Comparison of ENCODE assay signal across 23 cellular contexts in genomic region chr4:19319607-19320006, GRCh38.
"Had no signal": no experiment of that assay in that cellular context is flagged by ENCODE, and none has a peak within 500 bp of the region (broad histone marks: within the 10 kb centered on the region; RNA-seq: fewer than 3 reads in every experiment).

No MANE protein-coding gene starts in this region.

- H3K27ac Mint-ChIP-seq: activated CD4-positive, alpha-beta memory T cell treated with anti-CD3 and anti-CD28 coated beads for 36 hours; activated naive CD4-positive, alpha-beta T cell treated with anti-CD3 and anti-CD28 coated beads for 36 hours; activated T-helper 17 cell treated with anti-CD3 and anti-CD28 coated beads, Interleukin-2, amount 50 U/mL, for 72 hours; endodermal cell; mesothelial cell of epicardium; nephron had no signal

- ATAC-seq: activated T-helper 17 cell treated with anti-CD3 and anti-CD28 coated beads, Interleukin-2, amount 50 U/mL, for 72 hours; foreskin keratinocyte; left lung had no signal

- H3K36me3 Mint-ChIP-seq: activated CD4-positive, alpha-beta memory T cell treated with anti-CD3 and anti-CD28 coated beads for 36 hours; mesothelial cell of epicardium had no signal

- H3K9me3 Mint-ChIP-seq: endodermal cell, nephron had no signal

- H3K27me3 Mint-ChIP-seq: activated CD4-positive, alpha-beta memory T cell treated with anti-CD3 and anti-CD28 coated beads for 36 hours; activated T-helper 17 cell treated with anti-CD3 and anti-CD28 coated beads, Interleukin-2, amount 50 U/mL, for 72 hours had no signal

- H3K4me1 Mint-ChIP-seq: activated T-helper 17 cell treated with anti-CD3 and anti-CD28 coated beads, Interleukin-2, amount 50 U/mL, for 72 hours; nephron had no signal

- H3K4me3 Mint-ChIP-seq: activated CD4-positive, alpha-beta memory T cell treated with anti-CD3 and anti-CD28 coated beads for 36 hours; activated naive CD4-positive, alpha-beta T cell treated with anti-CD3 and anti-CD28 coated beads for 36 hours; activated T-helper 17 cell treated with anti-CD3 and anti-CD28 coated beads, Interleukin-2, amount 50 U/mL, for 72 hours; endodermal cell; mesothelial cell of epicardium; nephron had no signal

- DNase-seq: activated CD4-positive, alpha-beta memory T cell treated with anti-CD3 and anti-CD28 coated beads for 36 hours; activated CD4-positive, alpha-beta T cell treated with anti-CD3 and anti-CD28 coated beads for 4 hours; activated naive CD4-positive, alpha-beta T cell treated with anti-CD3 and anti-CD28 coated beads for 36 hours; activated T-cell treated with anti-CD3 and anti-CD28 coated beads, Interleukin-2, amount 50 U/mL, for 1 hour; aorta; brain microvascular endothelial cell; central memory CD4-positive, alpha-beta T cell; colonic mucosa; endodermal cell; foreskin keratinocyte; glutamatergic neuron; hippocampal formation; kidney; left lung; occipital lobe; posterior cingulate gyrus; retina; stimulated activated naive CD4-positive, alpha-beta T cell treated with Interleukin-2 at 50 U/mL for 16 hours; substantia nigra; tibial artery had no signal
